18 cellular contexts compared by ENCODE assay signal in the genomic region with DNA sequence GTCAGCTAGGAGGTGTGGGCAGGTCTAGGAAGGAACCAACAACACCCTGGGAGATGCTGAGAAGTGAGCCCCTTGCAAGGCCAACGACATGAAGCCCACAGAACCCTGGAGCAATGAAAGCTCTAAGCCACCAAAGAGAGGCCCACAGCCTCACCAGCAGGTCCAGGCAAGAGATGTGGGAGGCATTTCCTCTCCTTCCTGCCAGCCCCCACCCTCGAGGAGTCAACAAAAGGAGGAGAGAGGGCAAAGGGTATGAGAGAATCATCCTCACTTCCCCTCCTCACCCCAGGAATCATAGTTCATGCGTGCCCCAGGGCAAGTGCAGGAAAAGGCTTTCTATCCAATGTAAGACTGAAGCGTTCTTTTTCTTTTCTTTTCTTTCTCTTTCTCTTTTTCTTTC.
"Had no signal": no experiment of that assay in that cellular context is flagged by ENCODE, and none has a peak within 500 bp of the region (broad histone marks: within the 10 kb centered on the region; RNA-seq: fewer than 3 reads in every experiment).

No MANE protein-coding gene starts in this region.

- H3K27ac ChIP-seq: heart right ventricle, neural progenitor cell, pancreas, tibial artery, upper lobe of right lung, vagina had no signal

- H3K4me3 Mint-ChIP-seq: mesothelial cell of epicardium; natural killer cell treated with Interleukin-12 subunit alpha and Interleukin-12 subunit beta and Interleukin-15 and Interleukin-18, amount 100 ng/mL, for 72 hours; neural progenitor cell had no signal

- H3K9me3 ChIP-seq: heart right ventricle, pancreas, tibial artery, upper lobe of right lung, vagina had no signal

- ATAC-seq: esophagus mucosa; heart right ventricle; left lobe of liver; natural killer cell treated with Interleukin-12 subunit alpha and Interleukin-12 subunit beta and Interleukin-15 and Interleukin-18, amount 100 ng/mL, for 72 hours; pancreas; right cardiac atrium; stimulated activated naive CD8-positive, alpha-beta T cell treated with anti-CD3 and anti-CD28 coated beads, Interleukin-15, Interleukin-2, amounts not matched to agents 100 U/mL and 50 U/mL, for 24 hours; upper lobe of right lung had no signal

- H3K4me2 ChIP-seq: neural progenitor cell, smooth muscle cell had no signal

- H3K9ac ChIP-seq: neural progenitor cell had no signal

- H3K36me3 ChIP-seq: heart right ventricle, neural progenitor cell, pancreas, tibial artery, upper lobe of right lung, vagina had no signal

- H3K4me3 ChIP-seq: heart right ventricle, neural progenitor cell, pancreas, smooth muscle cell, tibial artery, upper lobe of right lung, vagina had no signal

- H3K36me3 Mint-ChIP-seq: mesothelial cell of epicardium; natural killer cell treated with Interleukin-12 subunit alpha and Interleukin-12 subunit beta and Interleukin-15 and Interleukin-18, amount 100 ng/mL, for 72 hours; neural progenitor cell had no signal

- H3K4me1 ChIP-seq: pancreas had no signal

- H2AFZ ChIP-seq: neural progenitor cell had no signal

- DNase-seq: effector CD4-positive, alpha-beta T cell; heart right ventricle; hypothalamus; nucleus accumbens; pancreas; right cardiac atrium; stimulated activated CD4-positive, alpha-beta T cell treated with anti-CD3 and anti-CD28 coated beads, Interleukin-2, amount 100 ng/mL, for 48 hours; stimulated activated naive CD8-positive, alpha-beta T cell treated with anti-CD3 and anti-CD28 coated beads, Interleukin-15, Interleukin-2, amounts not matched to agents 100 U/mL and 50 U/mL, for 24 hours; tibial artery; upper lobe of right lung had no signal

- H3K27me3 ChIP-seq: neural progenitor cell, pancreas, vagina had no signal

- H3K27ac Mint-ChIP-seq: mesothelial cell of epicardium; natural killer cell treated with Interleukin-12 subunit alpha and Interleukin-12 subunit beta and Interleukin-15 and Interleukin-18, amount 100 ng/mL, for 72 hours; neural progenitor cell; progenitor cell of endocrine pancreas had no signal
